In the genomic region with DNA sequence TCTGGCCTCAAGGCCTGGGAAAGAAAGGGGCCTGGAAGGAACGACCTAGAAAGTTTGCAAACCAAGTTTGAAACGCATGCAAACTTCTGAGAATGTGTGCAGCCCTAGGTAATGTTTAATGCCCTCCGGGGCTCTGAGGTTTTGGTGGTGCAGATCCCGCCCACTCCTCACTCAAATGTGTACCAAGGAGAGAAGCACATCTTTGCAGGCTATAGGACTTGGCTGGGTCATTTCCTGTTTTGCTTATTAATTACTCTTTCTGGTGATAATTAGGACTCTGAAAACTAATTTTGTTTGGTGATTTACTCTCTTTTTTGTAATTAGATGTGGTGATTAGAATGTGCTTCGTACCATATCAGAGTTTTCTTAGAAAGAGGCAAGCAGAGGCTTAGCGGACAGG, we compare ENCODE assay signal across 20 cellular contexts.
"Had no signal": no experiment of that assay in that cellular context is flagged by ENCODE, and none has a peak within 500 bp of the region (broad histone marks: within the 10 kb centered on the region; RNA-seq: fewer than 3 reads in every experiment).

No MANE protein-coding gene starts in this region.

- DNase-seq: activated CD4-positive, alpha-beta T cell treated with anti-CD3 and anti-CD28 coated beads, Interleukin-2, amount 50 U/mL, for 1 hour; activated CD4-positive, CD25-positive, alpha-beta regulatory T cell treated with anti-CD3 and anti-CD28 coated beads, Interleukin-2, amount 50 U/mL, for 72 hours; activated CD8-positive, alpha-beta T cell treated with anti-CD3 and anti-CD28 coated beads for 36 hours; activated gamma-delta T cell treated with Interleukin-2 at 50 U/mL for 16 hours; activated naive CD8-positive, alpha-beta T cell treated with anti-CD3 and anti-CD28 coated beads, Interleukin-2, amount 50 U/mL, for 24 hours; activated T-cell treated with anti-CD3 and anti-CD28 coated beads, Interleukin-2, amount 50 U/mL, for 4 hours; amygdala; foreskin fibroblast; heart left ventricle; hypothalamus; immature natural killer cell; left lung; lower lobe of right lung; mesendoderm; natural killer cell; occipital lobe; psoas muscle; stimulated activated naive CD4-positive, alpha-beta T cell; tibial artery had no signal

- ATAC-seq: activated CD8-positive, alpha-beta T cell treated with anti-CD3 and anti-CD28 coated beads for 36 hours; activated naive CD8-positive, alpha-beta T cell treated with anti-CD3 and anti-CD28 coated beads, Interleukin-2, amount 50 U/mL, for 24 hours; activated T-cell treated with anti-CD3 and anti-CD28 coated beads, Interleukin-2, amount 50 U/mL, for 4 hours; activated T-helper 17 cell treated with anti-CD3 and anti-CD28 coated beads, Interleukin-2, amount 50 U/mL, for 72 hours; heart left ventricle; left lung; lower lobe of right lung; natural killer cell; psoas muscle had no signal
